9 cellular contexts compared by ENCODE assay signal in the genomic region with DNA sequence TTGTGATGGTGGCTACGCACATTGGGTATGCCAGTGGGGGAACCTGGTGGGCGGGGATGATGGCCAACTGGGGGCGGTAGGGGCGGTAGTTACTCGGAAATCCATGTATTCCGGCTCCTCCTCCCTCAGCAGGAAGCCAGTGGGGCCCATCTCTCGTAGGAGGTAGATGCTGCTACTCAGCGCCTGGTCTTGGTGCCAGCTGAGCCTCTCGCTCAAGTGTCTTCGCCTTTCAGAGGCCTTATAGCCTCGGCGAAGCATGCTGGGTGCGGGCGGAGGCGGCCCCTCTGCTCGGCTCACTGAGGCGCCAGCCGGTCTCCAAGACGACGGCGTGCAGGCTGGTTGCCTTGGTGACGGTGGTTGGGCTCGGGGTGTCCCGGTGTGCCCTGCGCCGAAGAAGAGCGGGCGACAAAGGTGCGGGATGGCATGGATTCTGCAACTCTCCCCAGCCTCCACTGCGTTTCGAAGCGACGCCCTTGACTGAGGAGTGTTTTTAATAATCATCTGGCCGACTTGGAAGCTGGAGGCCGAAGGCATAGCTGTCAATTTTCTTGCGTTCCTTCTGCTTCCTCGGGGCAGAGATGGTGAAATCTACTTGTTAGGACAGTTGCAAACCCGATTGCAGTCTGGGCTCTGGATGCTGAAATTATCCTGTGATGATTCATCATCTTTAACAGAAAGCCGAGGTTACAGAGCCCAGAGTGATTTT. TPM values are rescaled to one million over a fixed set of nuclear protein-coding genes. Genes with fewer than 3 reads are reported as not detected.
A peak's percentile ranks its signal among the peaks of the same experiment; 100 is the strongest.
DNase-seq lines count a peak whose midpoint lies in the region; ATAC-seq and TF ChIP-seq lines count a peak whose summit lies in the region.
"Had no signal": no experiment of that assay in that cellular context is flagged by ENCODE, and none has a peak within 500 bp of the region (broad histone marks: within the 10 kb centered on the region; RNA-seq: fewer than 3 reads in every experiment).

A gene with protein sequence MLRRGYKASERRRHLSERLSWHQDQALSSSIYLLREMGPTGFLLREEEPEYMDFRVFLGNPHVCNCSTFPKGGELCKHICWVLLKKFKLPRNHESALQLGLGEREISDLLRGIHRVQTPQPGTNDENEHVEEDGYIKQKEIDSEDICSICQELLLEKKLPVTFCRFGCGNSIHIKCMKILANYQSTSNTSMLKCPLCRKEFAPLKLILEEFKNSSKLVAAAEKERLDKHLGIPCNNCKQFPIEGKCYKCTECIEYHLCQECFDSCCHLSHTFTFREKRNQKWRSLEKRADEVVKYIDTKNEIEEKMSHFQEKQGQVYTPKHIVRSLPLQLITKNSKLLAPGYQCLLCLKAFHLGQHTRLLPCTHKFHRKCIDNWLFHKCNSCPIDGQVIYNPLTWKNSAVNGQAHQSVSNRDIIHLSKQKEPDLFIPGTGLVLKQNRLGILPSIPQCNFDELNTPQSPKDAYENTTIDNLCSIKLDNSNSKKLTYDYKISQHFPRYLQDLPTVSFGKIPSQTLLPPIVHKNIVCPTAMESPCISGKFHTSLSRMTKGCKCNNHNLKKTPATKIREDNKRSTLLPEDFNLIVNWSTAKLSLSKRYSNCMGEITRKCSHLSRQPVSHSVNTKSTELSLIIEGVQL (minus strand): TSS at position 298 of the 706 bp plus-strand sequence. CDS start 40 bp downstream, at position 258.

- ATAC-seq in activated CD8-positive, alpha-beta T cell treated with anti-CD3 and anti-CD28 coated beads for 36 hours: peak; percentile 69
- ATAC-seq in mucosa of descending colon (peak; percentile 43), PC-3 (no peak)

- no peaks in the 10 kb centered on the region; the same call in 1 of the 2 replicates for H3K27me3 Mint-ChIP-seq in HFFc6 (ENCODE audit: insufficient read depth)
- peaks cover 24% of the 10 kb centered on the region for H3K27me3 Mint-ChIP-seq in activated CD8-positive, alpha-beta T cell treated with anti-CD3 and anti-CD28 coated beads for 36 hours

- no peaks in the 10 kb centered on the region for H3K79me2 ChIP-seq in PC-3 (ENCODE audit: low read length)

- no peak for TF ChIP-seq POLR2A in esophagus squamous epithelium (IDR thresholded peaks at IDR 0.05)

- CTCF ChIA-PET in activated CD8-positive, alpha-beta T cell treated with anti-CD3 and anti-CD28 coated beads for 36 hours (lab: Charles Lee): interaction anchor here (0.7 kb wide), 1 partner anchor 207 kb away, joined by 4 read pairs; no protein-coding TSS in a partner anchor
- CTCF ChIA-PET in PC-3 (lab: Charles Lee): no interaction called here

- no peaks in the 10 kb centered on the region for H3K36me3 ChIP-seq in esophagus squamous epithelium
- H3K36me3 ChIP-seq in mucosa of descending colon (ENCODE audit: low read depth): no peaks in the 10 kb centered on the region
- H3K36me3 ChIP-seq in PC-3 (ENCODE audit: low read depth, low read length): no peaks in the 10 kb centered on the region

- intact Hi-C loops in activated CD8-positive, alpha-beta T cell treated with anti-CD3 and anti-CD28 coated beads for 36 hours (cut with micrococcal nuclease): no loop called here
- intact Hi-C loops in esophagus squamous epithelium (cut with DNase I): no loop called here
- intact Hi-C loops in mucosa of descending colon (cut with DNase I, micrococcal nuclease): no loop called here
- intact Hi-C loops in PC-3 (cut with micrococcal nuclease): no loop called here

- POLR2A ChIA-PET in activated CD8-positive, alpha-beta T cell treated with anti-CD3 and anti-CD28 coated beads for 36 hours (lab: Charles Lee): no interaction called here
- POLR2A ChIA-PET in PC-3 (lab: Charles Lee; ENCODE audit: unreplicated experiment): no interaction called here

- WGBS in esophagus squamous epithelium, 2 donors: 3 to 9% methylated on average over 14 to 27 of the region's 39 CpGs

- no peaks in the 10 kb centered on the region for H3K9me3 Mint-ChIP-seq in HFFc6
- H3K9me3 Mint-ChIP-seq in activated CD8-positive, alpha-beta T cell treated with anti-CD3 and anti-CD28 coated beads for 36 hours: no peaks in the 10 kb centered on the region

- 0 out of 2 replicates have a peak, but pooled peaks have one; percentile 15 for TF ChIP-seq CTCF in HFFc6 (IDR thresholded peaks at IDR 0.05)
- TF ChIP-seq CTCF in activated CD8-positive, alpha-beta T cell treated with anti-CD3 and anti-CD28 coated beads for 36 hours (IDR thresholded peaks at IDR 0.05): no peak
- no peak for TF ChIP-seq CTCF in esophagus squamous epithelium (IDR thresholded peaks at IDR 0.05)
- TF ChIP-seq CTCF in mucosa of descending colon (IDR thresholded peaks at IDR 0.05): no peak
- no peak for TF ChIP-seq CTCF in PC-3 (conservative IDR thresholded peaks at IDR 0.05; ENCODE audit: low read depth, low read length)

- H3K4me1 Mint-ChIP-seq in HFFc6 (ENCODE audit: low read depth): peaks cover 50% of the 10 kb centered on the region
- peaks cover 12% of the 10 kb centered on the region for H3K4me1 Mint-ChIP-seq in activated CD8-positive, alpha-beta T cell treated with anti-CD3 and anti-CD28 coated beads for 36 hours (ENCODE audit: low read depth)

- no peaks in the 10 kb centered on the region for H3K9me2 ChIP-seq in PC-3 (replicated peaks; ENCODE audit: low read length)

- no peak within 1 kb of the TSS for H3K4me2 ChIP-seq in PC-3 (ENCODE audit: low read length)

- H3F3A ChIP-seq in PC-3 (ENCODE audit: low read length, unreplicated experiment): no peaks in the 10 kb centered on the region

- no peaks in the 10 kb centered on the region for H3K36me3 Mint-ChIP-seq in HFFc6 (ENCODE audit: low read depth)
- H3K36me3 Mint-ChIP-seq in activated CD8-positive, alpha-beta T cell treated with anti-CD3 and anti-CD28 coated beads for 36 hours (ENCODE audit: low read depth): no peaks in the 10 kb centered on the region

- peak within 1 kb of the TSS; percentile 95 for H3K27ac Mint-ChIP-seq in HFFc6
- H3K27ac Mint-ChIP-seq in activated CD8-positive, alpha-beta T cell treated with anti-CD3 and anti-CD28 coated beads for 36 hours: no peak within 1 kb of the TSS

- DNase-seq in G401 (ENCODE audit: low spot score) (peak; percentile 69), HFFc6 (peak; percentile 77), NCI-H1694 treated with DMSO at 0.1 percent for 48 hours (lab: John Stamatoyannopoulos, UW) (peak; percentile 33), esophagus squamous epithelium (lab: John Stamatoyannopoulos, UW) (no peak), mucosa of descending colon (peak; percentile 8 to 61 (median 29)), superior temporal gyrus (ENCODE audit: extremely low spot score) (peak; percentile 64), PC-3 (no peak)
- peak; percentile 45 for DNase-seq in activated CD8-positive, alpha-beta T cell treated with anti-CD3 and anti-CD28 coated beads for 36 hours

- H3K9me3 ChIP-seq in esophagus squamous epithelium (no peaks in the 10 kb centered on the region), mucosa of descending colon (no peaks in the 10 kb centered on the region), PC-3 (ENCODE audit: low read length) (no peaks in the 10 kb centered on the region)

- no peak within 1 kb of the TSS for H3K9ac ChIP-seq in PC-3 (ENCODE audit: low read length)

- no peak within 1 kb of the TSS for H2AFZ ChIP-seq in PC-3 (ENCODE audit: low read length)

- no peaks in the 10 kb centered on the region for H3K27me3 ChIP-seq in esophagus squamous epithelium
- H3K27me3 ChIP-seq in PC-3 (ENCODE audit: low read length): no peaks in the 10 kb centered on the region

- H4K20me1 ChIP-seq in PC-3 (ENCODE audit: low read length): no peaks in the 10 kb centered on the region

- H3K27ac ChIP-seq in esophagus squamous epithelium (peak within 1 kb of the TSS in 1 of 4 donors; percentile 38), PC-3 (ENCODE audit: low read length) (no peak within 1 kb of the TSS)

- peaks cover 5 to 11% (median 8%) of the 10 kb centered on the region in 3 donors for H3K4me1 ChIP-seq in esophagus squamous epithelium
- no peaks in the 10 kb centered on the region for H3K4me1 ChIP-seq in mucosa of descending colon (ENCODE audit: low read depth)
- H3K4me1 ChIP-seq in PC-3 (ENCODE audit: insufficient read depth, low read length): no peaks in the 10 kb centered on the region

- no TSS peak for BruUV-seq in PC-3 (replicated peaks; lab: Mats Ljungman, UMichigan)

- H3K4me3 Mint-ChIP-seq in HFFc6: peak within 1 kb of the TSS; percentile 93
- H3K4me3 Mint-ChIP-seq in activated CD8-positive, alpha-beta T cell treated with anti-CD3 and anti-CD28 coated beads for 36 hours: peak within 1 kb of the TSS; percentile 27

- in situ Hi-C loops in G401 (cut with HindIII; ENCODE audit: low sequenced_read_pairs): no loop called here

- H3K4me3 ChIP-seq in esophagus squamous epithelium (peak within 1 kb of the TSS; percentile 22 to 67 (median 40)), mucosa of descending colon (no peak within 1 kb of the TSS), PC-3 (ENCODE audit: low read length) (no peak within 1 kb of the TSS)

RNA-seq across cellular contexts. Expression of the gene that starts here (rescaled TPM):
- total RNA-seq in G401 (2014; rRNA removed; shearing (Covaris generic)): not detected in 2 replicates
- under 1 TPM in 1 of 6 experiments, not detected in 5; 0.10 TPM for total RNA-seq in HFFc6 (2021; fragmentation: NEBNext Ultra II Directional; extraction: Animal tissue kit (Norgen Biotek cat#: 25700))
- total RNA-seq in activated CD8-positive, alpha-beta T cell treated with anti-CD3 and anti-CD28 coated beads for 36 hours: not detected
- not detected for total RNA-seq in esophagus squamous epithelium
- not detected for total RNA-seq in mucosa of descending colon
- not detected in 2 replicates for total RNA-seq in PC-3 (2014; rRNA removed)
- total RNA-seq: T-helper 1 cell treated with Interleukin-12 subunit alpha and Interleukin-12 subunit beta and Interleukin-4 antibody, amounts not matched to agents 30 ng/mL and 1 ng/mL, for 36 hours had no signal

Comparison
In these comparisons a context has a peak if more than half of its experiments do, and no peak if none do; other contexts are left out.
1. Peak in DNase-seq in G401; RNA of the gene not detected or under 1 TPM.
2. Peak in DNase-seq in HFFc6; RNA of the gene not detected or under 1 TPM.
3. Peak in DNase-seq and ATAC-seq in activated CD8-positive, alpha-beta T cell treated with anti-CD3 and anti-CD28 coated beads for 36 hours; RNA of the gene not detected or under 1 TPM.
4. Peak in DNase-seq and ATAC-seq in mucosa of descending colon; RNA of the gene not detected or under 1 TPM.
5. DNase-seq: peak in NCI-H1694 treated with DMSO at 0.1 percent for 48 hours (single experiment) and superior temporal gyrus (single experiment); none in esophagus squamous epithelium (single experiment) and PC-3 (single experiment).
6. H3K4me3 ChIP-seq: peak in esophagus squamous epithelium (4 of 4); none in mucosa of descending colon (single experiment) and PC-3 (single experiment).